ENCODE assay signal across 8 cellular contexts in genomic region chr3:44913868-44914468, GRCh38. TPM values are rescaled to one million over a fixed set of nuclear protein-coding genes. Genes with fewer than 3 reads are reported as not detected.
DNase-seq lines count a peak whose midpoint lies in the region; ATAC-seq and TF ChIP-seq lines count a peak whose summit lies in the region.

No MANE protein-coding gene starts in this region.

- BruUV-seq in PC-3 (replicated peaks; lab: Mats Ljungman, UMichigan): no TSS peak

- WGBS in stomach, 5 donors: 25 to 33% (median 28%) methylated on average over 4 of the region's 4 CpGs

- peak; percentile 93 for TF ChIP-seq CTCF in PC-3 (conservative IDR thresholded peaks at IDR 0.05; ENCODE audit: low read depth, low read length)
- TF ChIP-seq CTCF in neural progenitor cell (IDR thresholded peaks at IDR 0.05): peak; percentile 80
- TF ChIP-seq CTCF in stomach (IDR thresholded peaks at IDR 0.05): peak in 5 of 7 experiments; percentile 55 to 75 (median 61)

- no peak overlapping the region for H3K27ac ChIP-seq in CD8-positive, alpha-beta memory T cell (ENCODE audit: low read depth, low read length)
- H3K27ac ChIP-seq in PC-3 (ENCODE audit: low read length): no peak overlapping the region
- H3K27ac ChIP-seq in neural progenitor cell: no peak overlapping the region
- H3K27ac ChIP-seq in stomach: no peak overlapping the region

- H3K27ac Mint-ChIP-seq in CD8-positive, alpha-beta memory T cell: no peak overlapping the region
- peak overlapping the region; percentile 25 for H3K27ac Mint-ChIP-seq in neural progenitor cell

- no peak for TF ChIP-seq EP300 in stomach (IDR thresholded peaks at IDR 0.05)

- no peak overlapping the region for H3K4me3 Mint-ChIP-seq in CD8-positive, alpha-beta memory T cell
- H3K4me3 Mint-ChIP-seq in activated T-cell treated with anti-CD3 and anti-CD28 coated beads, Interleukin-2, amount 50 U/mL, for 4 hours: no peak overlapping the region
- H3K4me3 Mint-ChIP-seq in neural progenitor cell: no peak overlapping the region

- H3K4me1 Mint-ChIP-seq in CD8-positive, alpha-beta memory T cell: no peaks in the 10 kb centered on the region
- H3K4me1 Mint-ChIP-seq in activated T-cell treated with anti-CD3 and anti-CD28 coated beads, Interleukin-2, amount 50 U/mL, for 4 hours (ENCODE audit: low read depth): no peaks in the 10 kb centered on the region
- peaks cover 6% of the 10 kb centered on the region for H3K4me1 Mint-ChIP-seq in neural progenitor cell

- DNase-seq in CD8-positive, alpha-beta memory T cell: peak; percentile 44 to 69 (median 55)
- DNase-seq in HT1080 (ENCODE audit: low read depth) (peak; percentile 67), PC-3 (peak; percentile 87), fibroblast of peridontal ligament (ENCODE audit: extremely low read depth) (peak; percentile 72), neural progenitor cell (ENCODE audit: low spot score) (peak; percentile 87), stomach (peak; percentile 75)
- DNase-seq in activated T-cell treated with anti-CD3 and anti-CD28 coated beads, Interleukin-2, amount 50 U/mL, for 4 hours: peak; percentile 53

- H2AFZ ChIP-seq in PC-3 (ENCODE audit: low read length): no peak overlapping the region
- no peak overlapping the region for H2AFZ ChIP-seq in neural progenitor cell (replicated peaks)

- no peak overlapping the region for H3K4me2 ChIP-seq in PC-3 (ENCODE audit: low read length)
- H3K4me2 ChIP-seq in neural progenitor cell: no peak overlapping the region

- peaks cover 0 to 7% (median 0%) of the 10 kb centered on the region in 5 donors for H3K9me3 Mint-ChIP-seq in CD8-positive, alpha-beta memory T cell
- no peaks in the 10 kb centered on the region for H3K9me3 Mint-ChIP-seq in activated T-cell treated with anti-CD3 and anti-CD28 coated beads, Interleukin-2, amount 50 U/mL, for 4 hours
- H3K9me3 Mint-ChIP-seq in neural progenitor cell: peaks cover 2% of the 10 kb centered on the region

- H3K36me3 Mint-ChIP-seq in CD8-positive, alpha-beta memory T cell: peaks cover 0 to 13% (median 6%) of the 10 kb centered on the region in 3 donors
- H3K36me3 Mint-ChIP-seq in activated T-cell treated with anti-CD3 and anti-CD28 coated beads, Interleukin-2, amount 50 U/mL, for 4 hours (ENCODE audit: insufficient read depth): peaks cover 8% of the 10 kb centered on the region
- H3K36me3 Mint-ChIP-seq in neural progenitor cell: peaks cover 5% of the 10 kb centered on the region

- no peaks in the 10 kb centered on the region for H3K79me2 ChIP-seq in PC-3 (ENCODE audit: low read length)
- H3K79me2 ChIP-seq in neural progenitor cell (ENCODE audit: low read depth): no peaks in the 10 kb centered on the region

- H3K27me3 ChIP-seq in CD8-positive, alpha-beta memory T cell (ENCODE audit: insufficient read depth, low read length, poor library complexity, severe bottlenecking): no peaks in the 10 kb centered on the region
- H3K27me3 ChIP-seq in PC-3 (ENCODE audit: low read length) (no peaks in the 10 kb centered on the region), neural progenitor cell (no peaks in the 10 kb centered on the region), stomach (peaks cover 0 to 9% (median 4%) of the 10 kb centered on the region in 3 donors)

- intact Hi-C loops in PC-3 (cut with micrococcal nuclease) (loop anchor here (1.0 to 2.0 kb wide), 6 partner anchors 28 to 591 kb away; no protein-coding TSS in a partner anchor), stomach (cut with DNase I; ENCODE audit: low total_unique reads) (loop anchor here (5.0 kb wide), 1 partner anchor 382 kb away; no protein-coding TSS in a partner anchor)

- POLR2A ChIA-PET in CD8-positive, alpha-beta memory T cell (lab: Charles Lee): no interaction called here
- POLR2A ChIA-PET in PC-3 (lab: Charles Lee; ENCODE audit: unreplicated experiment): no interaction called here

- H3K4me3 ChIP-seq in CD8-positive, alpha-beta memory T cell (ENCODE audit: low read length): no peak overlapping the region
- no peak overlapping the region for H3K4me3 ChIP-seq in PC-3 (ENCODE audit: low read length)
- H3K4me3 ChIP-seq in neural progenitor cell: no peak overlapping the region
- no peak overlapping the region for H3K4me3 ChIP-seq in stomach

- no peaks in the 10 kb centered on the region for H3K9me2 ChIP-seq in PC-3 (replicated peaks; ENCODE audit: low read length)

- H3K9me3 ChIP-seq in CD8-positive, alpha-beta memory T cell (ENCODE audit: low read length): no peaks in the 10 kb centered on the region
- H3K9me3 ChIP-seq in PC-3 (ENCODE audit: low read length) (no peaks in the 10 kb centered on the region), neural progenitor cell (ENCODE audit: low read depth) (no peaks in the 10 kb centered on the region), stomach (peaks cover 0 to 5% (median 0%) of the 10 kb centered on the region in 4 donors)

- TF ChIP-seq POLR2A in stomach (IDR thresholded peaks at IDR 0.05): no peak

- peaks cover 15 to 17% of the 10 kb centered on the region in 2 donors for H3K27me3 Mint-ChIP-seq in CD8-positive, alpha-beta memory T cell
- peaks cover 7% of the 10 kb centered on the region for H3K27me3 Mint-ChIP-seq in activated T-cell treated with anti-CD3 and anti-CD28 coated beads, Interleukin-2, amount 50 U/mL, for 4 hours (ENCODE audit: low read depth)
- no peaks in the 10 kb centered on the region for H3K27me3 Mint-ChIP-seq in neural progenitor cell (ENCODE audit: insufficient read depth, low read depth)

- CTCF ChIA-PET in CD8-positive, alpha-beta memory T cell (lab: Charles Lee): interaction anchor here (0.8 to 7.1 kb wide), 9 partner anchors 10 to 590 kb away, joined by 3 to 55 read pairs (median 4); partner anchors contain the start of gene TCAIM
- CTCF ChIA-PET in PC-3 (lab: Charles Lee): interaction anchor here (0.5 to 1.4 kb wide), 5 partner anchors 28 to 589 kb away, joined by 3 to 9 read pairs (median 3); no protein-coding TSS in a partner anchor

- H4K20me1 ChIP-seq in PC-3 (ENCODE audit: low read length) (no peaks in the 10 kb centered on the region), neural progenitor cell (ENCODE audit: low read depth) (no peaks in the 10 kb centered on the region)

- H3K9ac ChIP-seq in PC-3 (ENCODE audit: low read length) (no peak overlapping the region), neural progenitor cell (no peak overlapping the region)

- ATAC-seq in PC-3 (peak; percentile 72), GM21528 (IDR thresholded peaks at IDR 0.05; ENCODE audit: low FRiP score, unreplicated experiment) (no peak)
- peak; percentile 79 to 88 for ATAC-seq in activated T-cell treated with anti-CD3 and anti-CD28 coated beads, Interleukin-2, amount 50 U/mL, for 4 hours

- H3K36me3 ChIP-seq in CD8-positive, alpha-beta memory T cell (ENCODE audit: insufficient read depth, low read length): no peaks in the 10 kb centered on the region
- no peaks in the 10 kb centered on the region for H3K36me3 ChIP-seq in PC-3 (ENCODE audit: low read depth, low read length)
- no peaks in the 10 kb centered on the region for H3K36me3 ChIP-seq in neural progenitor cell
- H3K36me3 ChIP-seq in stomach: peaks cover 0 to 28% (median 19%) of the 10 kb centered on the region in 4 donors

- H3K4me1 ChIP-seq in CD8-positive, alpha-beta memory T cell (ENCODE audit: insufficient read depth, low read length): no peaks in the 10 kb centered on the region
- H3K4me1 ChIP-seq in PC-3 (ENCODE audit: insufficient read depth, low read length) (no peaks in the 10 kb centered on the region), neural progenitor cell (no peaks in the 10 kb centered on the region), stomach (no peaks in the 10 kb centered on the region)

- no peaks in the 10 kb centered on the region for H3F3A ChIP-seq in PC-3 (ENCODE audit: low read length, unreplicated experiment)
- no peaks in the 10 kb centered on the region for H3F3A ChIP-seq in neural progenitor cell (ENCODE audit: low read depth)

RNA-seq across cellular contexts. Expression of gene TGM4, which starts 39.6 kb away (rescaled TPM):
- not detected for total RNA-seq in CD8-positive, alpha-beta memory T cell
- polyA plus RNA-seq in CD8-positive, alpha-beta memory T cell: 0.43 TPM
- 0.03 TPM in 1 of 2 replicates, not detected in the other for total RNA-seq in HT1080 (2014; rRNA removed; shearing (Covaris generic))
- polyA plus RNA-seq in HT1080 (2015; cell fraction: cytosol; rRNA removed): 0.05 and 0.09 TPM in 2 replicates
- 0.03 TPM in 1 of 2 replicates, not detected in the other for polyA plus RNA-seq in HT1080 (2015; cell fraction: nucleus; rRNA removed)
- total RNA-seq in PC-3 (2014; rRNA removed): 0.46 and 1.2 TPM in 2 replicates
- not detected for total RNA-seq in activated T-cell treated with anti-CD3 and anti-CD28 coated beads, Interleukin-2, amount 50 U/mL, for 4 hours
- 0.04 and 0.12 TPM in 2 replicates for total RNA-seq in neural progenitor cell (ENCODE audit: low replicate concordance)
- total RNA-seq in stomach: not detected
- not detected for polyA plus RNA-seq in stomach

RNA-seq across cellular contexts. Expression of gene TMEM42, which starts 52.3 kb away (rescaled TPM):
- total RNA-seq in CD8-positive, alpha-beta memory T cell: 1 to 10 TPM; 8.2 to 9.1 TPM
- polyA plus RNA-seq in CD8-positive, alpha-beta memory T cell: 35.9 TPM
- total RNA-seq in HT1080 (2014; rRNA removed; shearing (Covaris generic)): 4.4 and 5.4 TPM in 2 replicates
- polyA plus RNA-seq in HT1080 (2015; cell fraction: cytosol; rRNA removed): 7.6 and 12.9 TPM in 2 replicates
- polyA plus RNA-seq in HT1080 (2015; cell fraction: nucleus; rRNA removed): 10.5 and 14.1 TPM in 2 replicates
- total RNA-seq in PC-3 (2014; rRNA removed): 6.3 and 10.2 TPM in 2 replicates
- total RNA-seq in activated T-cell treated with anti-CD3 and anti-CD28 coated beads, Interleukin-2, amount 50 U/mL, for 4 hours: 1 to 10 TPM; 4.9 to 6.1 (median 5.5) TPM
- 10.1 and 17.7 TPM in 2 replicates for total RNA-seq in neural progenitor cell (ENCODE audit: low replicate concordance)
- total RNA-seq in stomach: 10 to 100 TPM in 3 of 5 donors, 1 to 10 TPM in 2; 7.2 to 21.4 (median 12.1) TPM
- polyA plus RNA-seq in stomach: 10 to 100 TPM; 16.7 to 20.3 (median 17.6) TPM
